Comparison of ENCODE assay signal across 8 cellular contexts in the genomic region with DNA sequence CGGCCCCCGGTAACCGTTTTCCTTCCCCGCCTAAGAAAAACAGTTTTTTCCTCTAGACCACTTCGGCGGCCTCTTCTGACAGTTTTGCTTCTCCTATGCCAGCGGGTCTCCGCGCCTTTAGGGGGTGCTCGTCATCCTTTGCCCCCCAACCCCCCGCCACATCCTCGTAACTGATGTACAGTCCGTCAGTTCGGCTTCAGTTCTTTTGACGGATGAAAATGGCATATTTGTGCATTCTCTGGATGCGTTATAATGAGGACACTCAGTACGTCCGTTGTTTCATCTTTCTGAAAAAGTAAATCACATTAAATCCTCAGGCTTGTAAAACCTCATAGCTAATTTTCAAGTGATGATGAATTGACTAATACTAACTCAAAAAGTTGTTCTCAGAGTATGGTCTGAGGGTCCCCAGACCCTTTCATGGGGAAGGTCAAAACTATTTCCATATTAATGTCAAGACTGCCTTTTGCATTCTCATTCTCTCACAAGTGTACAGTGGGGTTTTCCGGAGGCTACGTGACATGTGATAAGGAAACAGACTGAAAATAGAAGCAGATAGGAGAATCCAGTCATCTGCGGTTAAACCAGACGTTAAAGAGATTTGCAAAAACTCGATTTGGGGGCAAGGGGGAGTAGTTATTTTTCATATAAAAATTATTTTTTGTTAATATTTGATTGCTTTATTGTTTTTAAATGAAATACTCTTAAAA. TPM values are rescaled to one million over a fixed set of nuclear protein-coding genes. Genes with fewer than 3 reads are reported as not detected.
DNase-seq lines count a peak whose midpoint lies in the region; ATAC-seq and TF ChIP-seq lines count a peak whose summit lies in the region.

No MANE protein-coding gene starts in this region.

- intact Hi-C loops in Caco-2 (cut with micrococcal nuclease; ENCODE audit: unreplicated experiment) = loop anchor here (10.0 kb wide), 1 partner anchor 469 kb away; the partner anchor contains the start of gene OSBPL8

- H3K4me1 Mint-ChIP-seq in Caco-2 (ENCODE audit: low read depth, unreplicated experiment) = peaks cover 25% of the 10 kb centered on the region

- H3K79me2 ChIP-seq in SK-N-SH (ENCODE audit: insufficient read depth) = peaks cover 40% of the 10 kb centered on the region

- TF ChIP-seq EP300 in SK-N-SH (IDR thresholded peaks at IDR 0.05; ENCODE audit: borderline replicate concordance in 1 of 2, low read depth in 1 of 2, low read length in 1 of 2) = no peak

- no TSS peak for BruUV-seq in Caco-2 (replicated peaks; lab: Mats Ljungman, UMichigan)

- H3K4me2 ChIP-seq in SK-N-SH = peak overlapping the region; percentile 78

- peak overlapping the region; percentile 99 for H3K9ac ChIP-seq in SK-N-SH

- H3K36me3 ChIP-seq in Caco-2 (ENCODE audit: control insufficient read depth, insufficient read depth, low read length) (no peaks in the 10 kb centered on the region), SK-N-SH (replicated peaks in 1 of 2; ENCODE audit: control insufficient read depth in 1 of 2, insufficient read depth in 2 of 2, low read length in 1 of 2) (peaks cover 2 to 7% of the 10 kb centered on the region in 2 experiments)

- H3K9me3 ChIP-seq in Caco-2 = no peaks in the 10 kb centered on the region
- no peaks in the 10 kb centered on the region for H3K9me3 ChIP-seq in SK-N-SH

- H4K20me1 ChIP-seq in SK-N-SH (ENCODE audit: insufficient read depth) = peaks cover 33% of the 10 kb centered on the region

- TF ChIP-seq CTCF in Caco-2 (IDR thresholded peaks at IDR 0.05; ENCODE audit: insufficient read depth in 1 of 2, low read depth in 1 of 2, low read length in 1 of 2, severe bottlenecking in 1 of 2, unreplicated experiment in 1 of 2) = no peak
- TF ChIP-seq CTCF in SK-N-SH (IDR thresholded peaks at IDR 0.05) = peak; percentile 61
- peak; percentile 27 for TF ChIP-seq CTCF in cardiac fibroblast (IDR thresholded peaks at IDR 0.05; ENCODE audit: low read depth, low read length)

- peak overlapping the region; percentile 99 for H3K27ac Mint-ChIP-seq in Caco-2 (ENCODE audit: unreplicated experiment)

- H3K9me2 ChIP-seq in SK-N-SH = no peaks in the 10 kb centered on the region

- H3F3A ChIP-seq in SK-N-SH (replicated peaks; ENCODE audit: insufficient read depth) = peaks cover 14% of the 10 kb centered on the region

- H3K4me3 Mint-ChIP-seq in Caco-2 (ENCODE audit: unreplicated experiment) = peak overlapping the region; percentile 96

- H3K27me3 ChIP-seq in Caco-2 (replicated peaks; ENCODE audit: control insufficient read depth, insufficient read depth, low read length) = no peaks in the 10 kb centered on the region
- no peaks in the 10 kb centered on the region for H3K27me3 ChIP-seq in SK-N-SH (ENCODE audit: insufficient read depth)

- no peaks in the 10 kb centered on the region for H3K9me3 Mint-ChIP-seq in Caco-2 (ENCODE audit: unreplicated experiment)

- TF ChIP-seq RAD21 in SK-N-SH (IDR thresholded peaks at IDR 0.05; ENCODE audit: low read length) = peak; percentile 56

- H3K27ac ChIP-seq in SK-N-SH (ENCODE audit: low read depth in 2 of 2, low read length in 1 of 2) = peak overlapping the region; percentile 98

- 2% methylated on average over 23 of the region's 23 CpGs for WGBS in SK-N-SH (ENCODE audit: low lambda C conversion rate)

- peaks cover 38% of the 10 kb centered on the region for H3K36me3 Mint-ChIP-seq in Caco-2 (ENCODE audit: insufficient read depth, unreplicated experiment)

- POLR2A ChIA-PET in Caco-2 (lab: Charles Lee) (interaction anchor here (0.5 kb wide), 1 partner anchor 115 kb away, joined by 3 read pairs; no protein-coding TSS in a partner anchor), SK-N-SH (lab: Yijun Ruan, JAX) (no interaction called here)

- peak overlapping the region; percentile 83 for H2AFZ ChIP-seq in SK-N-SH (ENCODE audit: low read depth)

- peak overlapping the region; percentile 78 for H3K4me3 ChIP-seq in Caco-2 (ENCODE audit: low read depth, low read length)
- H3K4me3 ChIP-seq in SK-N-SH (ENCODE audit: low read depth in 2 of 2, low read length in 1 of 2) = peak overlapping the region; percentile 88 to 93
- H3K4me3 ChIP-seq in cardiac fibroblast (replicated peaks in 1 of 2; ENCODE audit: low read depth in 2 of 2, low read length in 2 of 2) = peak overlapping the region; percentile 82 to 86

- peak; percentile 23 for ATAC-seq in GM19035 (IDR thresholded peaks at IDR 0.05; ENCODE audit: unreplicated experiment)
- peak; percentile 17 for ATAC-seq in HG03196 (IDR thresholded peaks at IDR 0.05; ENCODE audit: unreplicated experiment)

- DNase-seq in Caco-2 (no peak), SK-N-SH (peak; percentile 17), cardiac fibroblast (ENCODE audit: low read depth in 2 of 2) (peak; percentile 51 to 66), left kidney (ENCODE audit: low read depth, low spot score) (peak; percentile 47), iPS-NIHi11 (ENCODE audit: low spot score) (no peak)
- peak; percentile 35 for DNase-seq in stimulated activated CD8-positive, alpha-beta memory T cell treated with anti-CD3 and anti-CD28 coated beads, Interleukin-7, amount 100 ng/mL, for 24 hours (ENCODE audit: low read depth)

- H3K27me3 Mint-ChIP-seq in Caco-2 (ENCODE audit: insufficient read depth, unreplicated experiment) = no peaks in the 10 kb centered on the region

- CTCF ChIA-PET in Caco-2 (lab: Charles Lee) = interaction anchor here (1.4 kb wide), 1 partner anchor 262 kb away, joined by 3 read pairs; no protein-coding TSS in a partner anchor
- CTCF ChIA-PET in SK-N-SH (lab: Yijun Ruan, JAX) = interaction anchor here (0.6 to 0.7 kb wide), 3 partner anchors 19 to 381 kb away, joined by 3 read pairs; no protein-coding TSS in a partner anchor

- H3K4me1 ChIP-seq in Caco-2 (peaks cover 15% of the 10 kb centered on the region), SK-N-SH (ENCODE audit: control insufficient read depth in 1 of 2, insufficient read depth in 2 of 2, low read depth in 1 of 2, low read length in 1 of 2) (peaks cover 13 to 14% of the 10 kb centered on the region in 2 experiments; a peak in 3 of 4 replicates)

TF ChIP-seq in SK-N-SH, 30 proteins besides CTCF, POLR2A, EP300 and RAD21:
- TF ChIP-seq SMC3 (IDR thresholded peaks at IDR 0.05; ENCODE audit: low read depth, low read length) (peak; percentile 22), FOXM1 (IDR thresholded peaks at IDR 0.05; ENCODE audit: low read depth) (no peak), TEAD4 (IDR thresholded peaks at IDR 0.05; ENCODE audit: borderline replicate concordance, insufficient read depth) (no peak), RFX5 (IDR thresholded peaks at IDR 0.05; ENCODE audit: low read length) (no peak), RCOR1 (IDR thresholded peaks at IDR 0.05; ENCODE audit: low read length) (no peak)
- TF ChIP-seq, protein P1, sequence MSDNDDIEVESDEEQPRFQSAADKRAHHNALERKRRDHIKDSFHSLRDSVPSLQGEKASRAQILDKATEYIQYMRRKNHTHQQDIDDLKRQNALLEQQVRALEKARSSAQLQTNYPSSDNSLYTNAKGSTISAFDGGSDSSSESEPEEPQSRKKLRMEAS (IDR thresholded peaks at IDR 0.05; ENCODE audit: low read depth) = no peak; the same call in 1 of the 2 replicates
- TF ChIP-seq, protein P2, sequence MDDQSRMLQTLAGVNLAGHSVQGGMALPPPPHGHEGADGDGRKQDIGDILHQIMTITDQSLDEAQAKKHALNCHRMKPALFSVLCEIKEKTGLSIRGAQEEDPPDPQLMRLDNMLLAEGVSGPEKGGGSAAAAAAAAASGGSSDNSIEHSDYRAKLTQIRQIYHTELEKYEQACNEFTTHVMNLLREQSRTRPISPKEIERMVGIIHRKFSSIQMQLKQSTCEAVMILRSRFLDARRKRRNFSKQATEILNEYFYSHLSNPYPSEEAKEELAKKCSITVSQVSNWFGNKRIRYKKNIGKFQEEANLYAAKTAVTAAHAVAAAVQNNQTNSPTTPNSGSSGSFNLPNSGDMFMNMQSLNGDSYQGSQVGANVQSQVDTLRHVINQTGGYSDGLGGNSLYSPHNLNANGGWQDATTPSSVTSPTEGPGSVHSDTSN (IDR thresholded peaks at IDR 0.05) = peak; percentile 17; the same call in 1 of the 2 replicates

RNA-seq across cellular contexts. Expression of gene NAP1L1, which starts 0.8 kb away (rescaled TPM):
- 696 and 711 TPM in 2 replicates for total RNA-seq in Caco-2 (2022)
- 193 and 197 TPM in 2 replicates for polyA plus RNA-seq in SK-N-SH (2012; rRNA removed)
- polyA plus RNA-seq in SK-N-SH (2012; cell fraction: cytosol; rRNA removed) = 275 and 391 TPM in 2 replicates
- polyA plus RNA-seq in SK-N-SH (2012; cell fraction: nucleus; rRNA removed) = 122 and 161 TPM in 2 replicates

RNA-seq across cellular contexts. Expression of gene PHLDA1, which starts 53.7 kb away (rescaled TPM):
- total RNA-seq in Caco-2 (2022) = 46.2 and 47.2 TPM in 2 replicates
- polyA plus RNA-seq in SK-N-SH (2012; rRNA removed) = 21.6 and 26.2 TPM in 2 replicates
- 20.1 and 20.3 TPM in 2 replicates for polyA plus RNA-seq in SK-N-SH (2012; cell fraction: cytosol; rRNA removed)
- polyA plus RNA-seq in SK-N-SH (2012; cell fraction: nucleus; rRNA removed) = 19.8 and 24.5 TPM in 2 replicates

Comparison
In these comparisons a context has a peak if more than half of its experiments do, and no peak if none do; other contexts are left out.
1. DNase-seq: peak in SK-N-SH (single experiment), cardiac fibroblast (2 of 2), left kidney (single experiment) and stimulated activated CD8-positive, alpha-beta memory T cell treated with anti-CD3 and anti-CD28 coated beads, Interleukin-7, amount 100 ng/mL, for 24 hours (single experiment); none in Caco-2 (0 of 2) and iPS-NIHi11 (single experiment).
2. CTCF ChIP-seq: peak in SK-N-SH (single experiment) and cardiac fibroblast (single experiment); none in Caco-2 (0 of 2).
3. Peak in every context shown above with its lines, with median percentiles within 50 percentile points of each other: H3K4me3 ChIP-seq.